ENCODE assay signal across 17 cellular contexts in the genomic region with DNA sequence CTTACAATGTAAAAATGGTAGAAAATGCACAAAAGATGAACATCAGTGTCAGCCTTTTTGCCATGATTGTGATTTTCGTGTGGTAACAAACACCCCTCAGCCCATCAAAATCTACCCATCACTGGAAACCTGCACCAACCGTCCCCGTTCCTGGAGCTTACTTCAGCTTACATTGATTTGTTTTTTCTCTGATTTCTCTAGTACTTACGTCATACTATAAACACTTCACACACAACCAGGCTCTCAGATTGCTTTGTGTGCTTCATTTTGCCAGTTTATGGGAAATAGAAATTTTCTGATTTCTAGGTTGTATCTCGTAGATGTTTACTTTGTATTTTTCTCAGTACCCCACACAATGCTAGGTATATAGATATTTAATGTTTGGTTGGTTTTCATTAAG.
DNase-seq lines count a peak whose midpoint lies in the region; TF ChIP-seq lines count a peak whose summit lies in the region.
"Had no signal": no experiment of that assay in that cellular context is flagged by ENCODE, and none has a peak within 500 bp of the region (broad histone marks: within the 10 kb centered on the region; RNA-seq: fewer than 3 reads in every experiment).

No MANE protein-coding gene starts in this region.

- H3K36me3 ChIP-seq in HEK293 (ENCODE audit: control insufficient read depth in 2 of 2, insufficient read depth in 1 of 2, low read length in 2 of 2) (no peaks in the 10 kb centered on the region), testis (ENCODE audit: low read depth, missing control alignments) (no peaks in the 10 kb centered on the region), esophagus squamous epithelium (no peaks in the 10 kb centered on the region)
- H3K36me3 ChIP-seq: BLaER1 treated with 17β-estradiol and CSF1 and Interleukin-3, amounts not matched to agents 10 nM and 100 nM had no signal

- no peaks in the 10 kb centered on the region for H3K4me1 ChIP-seq in HEK293 (ENCODE audit: control insufficient read depth, insufficient read depth, low read length)
- H3K4me1 ChIP-seq in testis, result no peaks in the 10 kb centered on the region
- no peaks in the 10 kb centered on the region for H3K4me1 ChIP-seq in esophagus squamous epithelium
- H3K4me1 ChIP-seq: A549; BLaER1 treated with 17β-estradiol and CSF1 and Interleukin-3, amounts not matched to agents 10 nM and 100 nM; Caco-2 had no signal

- POLR2A ChIA-PET in HEK293 (lab: Yijun Ruan, JAX), result no interaction called here

- H3K27ac ChIP-seq in HEK293 (ENCODE audit: extremely low read depth, low read depth, low read length) (no peak overlapping the region), testis (no peak overlapping the region), esophagus squamous epithelium (no peak overlapping the region)
- H3K27ac ChIP-seq: 22Rv1; A549; BLaER1 treated with 17β-estradiol and CSF1 and Interleukin-3, amounts not matched to agents 10 nM and 100 nM; C4-2B had no signal

- no peaks in the 10 kb centered on the region for H3K9me3 ChIP-seq in HEK293 (ENCODE audit: control insufficient read depth, insufficient read depth, low read depth, low read length)
- H3K9me3 ChIP-seq in testis, result no peaks in the 10 kb centered on the region
- H3K9me3 ChIP-seq in esophagus squamous epithelium, result no peaks in the 10 kb centered on the region
- H3K9me3 ChIP-seq: Caco-2 had no signal

- TF ChIP-seq POLR2A in testis (IDR thresholded peaks at IDR 0.05), result no peak
- TF ChIP-seq POLR2A in esophagus squamous epithelium (IDR thresholded peaks at IDR 0.05), result no peak

- CTCF ChIA-PET in HEK293 (lab: Yijun Ruan, JAX), result no interaction called here

- no peak for TF ChIP-seq CTCF in HEK293 (tag by site-specific recombination; IDR thresholded peaks at IDR 0.05)
- no peak for TF ChIP-seq CTCF in testis (IDR thresholded peaks at IDR 0.05)
- no peak for TF ChIP-seq CTCF in esophagus squamous epithelium (IDR thresholded peaks at IDR 0.05)

- DNase-seq in DMS53 (lab: John Stamatoyannopoulos, UW), result peak; percentile 29
- DNase-seq in DMS53 treated with DMSO at 0.1 percent for 48 hours (lab: John Stamatoyannopoulos, UW; ENCODE audit: unreplicated experiment), result no peak
- DNase-seq in SHP77 treated with DMSO at 0.1 percent for 48 hours (lab: John Stamatoyannopoulos, UW), result peak; percentile 16
- DNase-seq in testis, result no peak
- DNase-seq in esophagus squamous epithelium (lab: John Stamatoyannopoulos, UW), result no peak
- DNase-seq: AML-193; Caco-2; Calu3; CD4-positive, alpha-beta T cell; CD8-positive, alpha-beta T cell; DMS79 treated with DMSO at 0.1 percent for 48 hours; GF-D8 had no signal

- intact Hi-C loops in testis (cut with DNase I; ENCODE audit: low total_unique reads), result no loop called here
- intact Hi-C loops in esophagus squamous epithelium (cut with DNase I), result no loop called here

- 92 to 99% methylated on average over 5 of the region's 5 CpGs for WGBS in testis, 2 donors
- WGBS in esophagus squamous epithelium, 2 donors, result 69 to 79% methylated on average over 5 of the region's 5 CpGs

- H3K4me3 ChIP-seq in HEK293 (ENCODE audit: low read depth, low read length) (no peak overlapping the region), testis (no peak overlapping the region), esophagus squamous epithelium (no peak overlapping the region)
- H3K4me3 ChIP-seq: A549; BLaER1 treated with 17β-estradiol and CSF1 and Interleukin-3, amounts not matched to agents 10 nM and 100 nM had no signal

- no peaks in the 10 kb centered on the region for H3K27me3 ChIP-seq in testis
- H3K27me3 ChIP-seq in esophagus squamous epithelium, result no peaks in the 10 kb centered on the region
- H3K27me3 ChIP-seq: BLaER1 treated with 17β-estradiol and CSF1 and Interleukin-3, amounts not matched to agents 10 nM and 100 nM had no signal

TF ChIP-seq in HEK293, 187 proteins besides CTCF, POLR2A, EP300 and RAD21 (continues in another document):
- TF ChIP-seq GLIS2 (tag by site-specific recombination; IDR thresholded peaks at IDR 0.05) (no peak), ZNF776 (tag by site-specific recombination; IDR thresholded peaks at IDR 0.05; ENCODE audit: borderline replicate concordance) (no peak), ZNF169 (tag by site-specific recombination; IDR thresholded peaks at IDR 0.05) (no peak), ZNF211 (tag by site-specific recombination; IDR thresholded peaks at IDR 0.05; ENCODE audit: low read depth) (no peak), RBAK (tag by site-specific recombination; IDR thresholded peaks at IDR 0.05) (no peak), ATF2 (tag by site-specific recombination; IDR thresholded peaks at IDR 0.05; ENCODE audit: low read depth) (peak; percentile 48; the same call in 1 of the 2 replicates), GFI1B (tag by site-specific recombination; IDR thresholded peaks at IDR 0.05) (0 out of 2 replicates have a peak, but pooled peaks have one; percentile 60), ZNF239 (tag by site-specific recombination; IDR thresholded peaks at IDR 0.05) (no peak), ZNF76 (tag by site-specific recombination; IDR thresholded peaks at IDR 0.05; ENCODE audit: borderline replicate concordance, low read depth) (no peak)
- TF ChIP-seq, protein P1, sequence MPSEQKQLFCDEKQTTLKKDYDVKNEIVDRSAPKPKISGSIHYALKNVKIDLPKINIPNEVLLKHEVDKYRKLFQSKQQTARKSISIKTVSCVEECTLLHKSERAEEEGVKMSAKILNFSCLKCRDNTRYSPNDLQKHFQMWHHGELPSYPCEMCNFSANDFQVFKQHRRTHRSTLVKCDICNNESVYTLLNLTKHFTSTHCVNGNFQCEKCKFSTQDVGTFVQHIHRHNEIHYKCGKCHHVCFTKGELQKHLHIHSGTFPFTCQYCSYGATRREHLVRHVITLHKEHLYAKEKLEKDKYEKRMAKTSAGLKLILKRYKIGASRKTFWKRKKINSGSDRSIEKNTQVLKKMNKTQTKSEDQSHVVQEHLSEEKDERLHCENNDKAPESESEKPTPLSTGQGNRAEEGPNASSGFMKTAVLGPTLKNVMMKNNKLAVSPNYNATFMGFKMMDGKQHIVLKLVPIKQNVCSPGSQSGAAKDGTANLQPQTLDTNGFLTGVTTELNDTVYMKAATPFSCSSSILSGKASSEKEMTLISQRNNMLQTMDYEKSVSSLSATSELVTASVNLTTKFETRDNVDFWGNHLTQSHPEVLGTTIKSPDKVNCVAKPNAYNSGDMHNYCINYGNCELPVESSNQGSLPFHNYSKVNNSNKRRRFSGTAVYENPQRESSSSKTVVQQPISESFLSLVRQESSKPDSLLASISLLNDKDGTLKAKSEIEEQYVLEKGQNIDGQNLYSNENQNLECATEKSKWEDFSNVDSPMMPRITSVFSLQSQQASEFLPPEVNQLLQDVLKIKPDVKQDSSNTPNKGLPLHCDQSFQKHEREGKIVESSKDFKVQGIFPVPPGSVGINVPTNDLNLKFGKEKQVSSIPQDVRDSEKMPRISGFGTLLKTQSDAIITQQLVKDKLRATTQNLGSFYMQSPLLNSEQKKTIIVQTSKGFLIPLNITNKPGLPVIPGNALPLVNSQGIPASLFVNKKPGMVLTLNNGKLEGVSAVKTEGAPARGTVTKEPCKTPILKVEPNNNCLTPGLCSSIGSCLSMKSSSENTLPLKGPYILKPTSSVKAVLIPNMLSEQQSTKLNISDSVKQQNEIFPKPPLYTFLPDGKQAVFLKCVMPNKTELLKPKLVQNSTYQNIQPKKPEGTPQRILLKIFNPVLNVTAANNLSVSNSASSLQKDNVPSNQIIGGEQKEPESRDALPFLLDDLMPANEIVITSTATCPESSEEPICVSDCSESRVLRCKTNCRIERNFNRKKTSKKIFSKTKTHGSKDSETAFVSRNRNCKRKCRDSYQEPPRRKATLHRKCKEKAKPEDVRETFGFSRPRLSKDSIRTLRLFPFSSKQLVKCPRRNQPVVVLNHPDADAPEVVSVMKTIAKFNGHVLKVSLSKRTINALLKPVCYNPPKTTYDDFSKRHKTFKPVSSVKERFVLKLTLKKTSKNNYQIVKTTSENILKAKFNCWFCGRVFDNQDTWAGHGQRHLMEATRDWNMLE (tag by site-specific recombination; conservative IDR thresholded peaks at IDR 0.05; ENCODE audit: low read depth), result no peak
- TF ChIP-seq, protein P2, sequence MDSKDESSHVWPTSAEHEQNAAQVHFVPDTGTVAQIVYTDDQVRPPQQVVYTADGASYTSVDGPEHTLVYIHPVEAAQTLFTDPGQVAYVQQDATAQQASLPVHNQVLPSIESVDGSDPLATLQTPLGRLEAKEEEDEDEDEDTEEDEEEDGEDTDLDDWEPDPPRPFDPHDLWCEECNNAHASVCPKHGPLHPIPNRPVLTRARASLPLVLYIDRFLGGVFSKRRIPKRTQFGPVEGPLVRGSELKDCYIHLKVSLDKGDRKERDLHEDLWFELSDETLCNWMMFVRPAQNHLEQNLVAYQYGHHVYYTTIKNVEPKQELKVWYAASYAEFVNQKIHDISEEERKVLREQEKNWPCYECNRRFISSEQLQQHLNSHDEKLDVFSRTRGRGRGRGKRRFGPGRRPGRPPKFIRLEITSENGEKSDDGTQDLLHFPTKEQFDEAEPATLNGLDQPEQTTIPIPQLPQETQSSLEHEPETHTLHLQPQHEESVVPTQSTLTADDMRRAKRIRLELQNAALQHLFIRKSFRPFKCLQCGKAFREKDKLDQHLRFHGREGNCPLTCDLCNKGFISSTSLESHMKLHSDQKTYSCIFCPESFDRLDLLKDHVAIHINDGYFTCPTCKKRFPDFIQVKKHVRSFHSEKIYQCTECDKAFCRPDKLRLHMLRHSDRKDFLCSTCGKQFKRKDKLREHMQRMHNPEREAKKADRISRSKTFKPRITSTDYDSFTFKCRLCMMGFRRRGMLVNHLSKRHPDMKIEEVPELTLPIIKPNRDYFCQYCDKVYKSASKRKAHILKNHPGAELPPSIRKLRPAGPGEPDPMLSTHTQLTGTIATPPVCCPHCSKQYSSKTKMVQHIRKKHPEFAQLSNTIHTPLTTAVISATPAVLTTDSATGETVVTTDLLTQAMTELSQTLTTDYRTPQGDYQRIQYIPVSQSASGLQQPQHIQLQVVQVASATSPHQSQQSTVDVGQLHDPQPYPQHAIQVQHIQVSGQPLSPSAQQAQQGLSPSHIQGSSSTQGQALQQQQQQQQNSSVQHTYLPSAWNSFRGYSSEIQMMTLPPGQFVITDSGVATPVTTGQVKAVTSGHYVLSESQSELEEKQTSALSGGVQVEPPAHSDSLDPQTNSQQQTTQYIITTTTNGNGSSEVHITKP (tag by site-specific recombination; IDR thresholded peaks at IDR 0.05), result peak; percentile 39; the same call in 1 of the 2 replicates

Comparison
In these comparisons a context has a peak if more than half of its experiments do, and no peak if none do; other contexts are left out.
1. DNase-seq: peak in DMS53 (single experiment) and SHP77 treated with DMSO at 0.1 percent for 48 hours (single experiment); none in DMS53 treated with DMSO at 0.1 percent for 48 hours (single experiment), testis (single experiment) and esophagus squamous epithelium (single experiment).